1 cellular context compared by ENCODE assay signal in genomic region chr18:36187826-36188721, GRCh38.
A peak's percentile ranks its signal among the peaks of the same experiment; 100 is the strongest.
TF ChIP-seq lines count a peak whose summit lies in the region.

No MANE protein-coding gene starts in this region.

TF ChIP-seq in H1, 55 proteins besides CTCF, POLR2A, EP300 and RAD21 (continued from another document):
- no peak for TF ChIP-seq USF2 (IDR thresholded peaks at IDR 0.05; ENCODE audit: low read length)
- peak; percentile 91 for TF ChIP-seq E2F6 (IDR thresholded peaks at IDR 0.05)
- no peak for TF ChIP-seq KDM1A (IDR thresholded peaks at IDR 0.05; ENCODE audit: borderline replicate concordance, low read length)
- TF ChIP-seq SAP30 (IDR thresholded peaks at IDR 0.05; ENCODE audit: insufficient read depth, insufficient replicate concordance, low read length): no peak
- TF ChIP-seq TAF1 (IDR thresholded peaks at IDR 0.05; ENCODE audit: low read depth, low read length): 0 out of 2 replicates have a peak, but pooled peaks have one; percentile 30
- TF ChIP-seq CREB1 (IDR thresholded peaks at IDR 0.05): no peak
- TF ChIP-seq SIN3A (conservative IDR thresholded peaks at IDR 0.05 in 1 of 2, IDR thresholded peaks at IDR 0.05 in 1 of 2; ENCODE audit: low read depth in 1 of 2, low read length in 2 of 2): no peak
- TF ChIP-seq SIX5 (IDR thresholded peaks at IDR 0.05; ENCODE audit: low read depth, low read length): no peak
- TF ChIP-seq KDM4A (IDR thresholded peaks at IDR 0.05; ENCODE audit: low read depth, low read length, severe bottlenecking): peak; percentile 24
- TF ChIP-seq TCF12 (IDR thresholded peaks at IDR 0.05; ENCODE audit: low read depth, low read length): no peak
- no peak for TF ChIP-seq ZNF274 (IDR thresholded peaks at IDR 0.05; ENCODE audit: borderline replicate concordance, extremely low read depth, low read length)
- no peak for TF ChIP-seq JUND (IDR thresholded peaks at IDR 0.05; ENCODE audit: low read length)
- no peak for TF ChIP-seq CEBPB (IDR thresholded peaks at IDR 0.05; ENCODE audit: low read depth, low read length)
- TF ChIP-seq CBX5 (IDR thresholded peaks at IDR 0.05; ENCODE audit: low read depth, low read length): no peak
- TF ChIP-seq TAF7 (optimal IDR thresholded peaks at IDR 0.05; ENCODE audit: borderline replicate concordance, low read depth, low read length): no peak
- no peak for TF ChIP-seq CTBP2 (IDR thresholded peaks at IDR 0.05; ENCODE audit: borderline replicate concordance, insufficient read depth, insufficient read length, low read length)
- peak; percentile 85 for TF ChIP-seq MAX (IDR thresholded peaks at IDR 0.05)
- TF ChIP-seq BACH1 (IDR thresholded peaks at IDR 0.05; ENCODE audit: low read length): no peak
- no peak; the same call in 1 of the 2 replicates for TF ChIP-seq RBBP5 (IDR thresholded peaks at IDR 0.05; ENCODE audit: borderline replicate concordance, low read depth, low read length)
- TF ChIP-seq SRF (IDR thresholded peaks at IDR 0.05; ENCODE audit: low read depth, low read length): no peak
- no peak for TF ChIP-seq SUZ12 (IDR thresholded peaks at IDR 0.05; ENCODE audit: low read length)
- peak; percentile 7 for TF ChIP-seq EZH2 (IDR thresholded peaks at IDR 0.05; ENCODE audit: low read depth, low read length, severe bottlenecking)
- no peak for TF ChIP-seq RNF2 (IDR thresholded peaks at IDR 0.05; ENCODE audit: borderline replicate concordance, low read depth, low read length, missing control alignments, poor library complexity, severe bottlenecking)
- TF ChIP-seq TEAD4 (IDR thresholded peaks at IDR 0.05; ENCODE audit: low read depth, low read length): no peak
- no peak for TF ChIP-seq EGR1 (IDR thresholded peaks at IDR 0.05; ENCODE audit: borderline replicate concordance, low read depth, low read length)
- TF ChIP-seq TBP (IDR thresholded peaks at IDR 0.05; ENCODE audit: low read depth, low read length): no peak
- peak; percentile 12; the same call in 1 of the 2 replicates for TF ChIP-seq GABPA (IDR thresholded peaks at IDR 0.05; ENCODE audit: borderline replicate concordance, insufficient read depth, low read length)
- TF ChIP-seq CHD2 (IDR thresholded peaks at IDR 0.05; ENCODE audit: low read length): no peak
- no peak for TF ChIP-seq JUN (IDR thresholded peaks at IDR 0.05; ENCODE audit: low read depth, low read length)
- no peak for TF ChIP-seq BRCA1 (IDR thresholded peaks at IDR 0.05; ENCODE audit: low read depth, low read length)
- no peak for TF ChIP-seq RFX5 (IDR thresholded peaks at IDR 0.05; ENCODE audit: borderline replicate concordance, low read depth, low read length)
- no peak for TF ChIP-seq NRF1 (IDR thresholded peaks at IDR 0.05; ENCODE audit: low read depth, low read length)
- no peak for TF ChIP-seq ATF2 (IDR thresholded peaks at IDR 0.05; ENCODE audit: low read length)
- no peak for TF ChIP-seq NANOG (IDR thresholded peaks at IDR 0.05; ENCODE audit: insufficient read depth, low read depth, low read length, poor library complexity, severe bottlenecking)
- no peak for TF ChIP-seq SP2 (IDR thresholded peaks at IDR 0.05; ENCODE audit: low read length)
- no peak for TF ChIP-seq YY1 (IDR thresholded peaks at IDR 0.05; ENCODE audit: low read depth, low read length)
- no peak for TF ChIP-seq SIRT6 (IDR thresholded peaks at IDR 0.05; ENCODE audit: low read length)
- no peak for TF ChIP-seq PHF8 (conservative IDR thresholded peaks at IDR 0.05; ENCODE audit: low read depth, low read length)
- TF ChIP-seq POLR2AphosphoS5 (IDR thresholded peaks at IDR 0.05; ENCODE audit: low read depth, low read length): no peak
- TF ChIP-seq FOSL1 (IDR thresholded peaks at IDR 0.05; ENCODE audit: insufficient read depth, low read depth, low read length): no peak
- no peak for TF ChIP-seq SP4 (IDR thresholded peaks at IDR 0.05; ENCODE audit: low read length)
- TF ChIP-seq BCL11A (IDR thresholded peaks at IDR 0.05; ENCODE audit: low read depth in 2 of 2, low read length in 2 of 2): no peak
- no peak for TF ChIP-seq SP1 (IDR thresholded peaks at IDR 0.05; ENCODE audit: low read depth, low read length)
- TF ChIP-seq GTF2F1 (IDR thresholded peaks at IDR 0.05; ENCODE audit: borderline replicate concordance, low read depth, low read length): no peak
- no peak for TF ChIP-seq HDAC6 (IDR thresholded peaks at IDR 0.05; ENCODE audit: low read depth, low read length)
- TF ChIP-seq CHD1 (IDR thresholded peaks at IDR 0.05; ENCODE audit: low read depth, low read length): no peak
- TF ChIP-seq MAFK (IDR thresholded peaks at IDR 0.05; ENCODE audit: low read depth, low read length): no peak
- no peak for TF ChIP-seq CBX8 (IDR thresholded peaks at IDR 0.05; ENCODE audit: borderline replicate concordance, low read depth, low read length)
- TF ChIP-seq HDAC2 (IDR thresholded peaks at IDR 0.05; ENCODE audit: borderline replicate concordance in 1 of 2, low read depth in 2 of 2, low read length in 2 of 2): no peak
- TF ChIP-seq CHD7 (IDR thresholded peaks at IDR 0.05; ENCODE audit: insufficient replicate concordance, low read length): no peak
- no peak for TF ChIP-seq ASH2L (IDR thresholded peaks at IDR 0.05; ENCODE audit: low read length)
- no peak for TF ChIP-seq POU5F1 (IDR thresholded peaks at IDR 0.05; ENCODE audit: low read depth, low read length)
- TF ChIP-seq RXRA (IDR thresholded peaks at IDR 0.05; ENCODE audit: insufficient read depth, low read depth, low read length): no peak
